1 cellular context compared by ENCODE assay signal in the genomic region with DNA sequence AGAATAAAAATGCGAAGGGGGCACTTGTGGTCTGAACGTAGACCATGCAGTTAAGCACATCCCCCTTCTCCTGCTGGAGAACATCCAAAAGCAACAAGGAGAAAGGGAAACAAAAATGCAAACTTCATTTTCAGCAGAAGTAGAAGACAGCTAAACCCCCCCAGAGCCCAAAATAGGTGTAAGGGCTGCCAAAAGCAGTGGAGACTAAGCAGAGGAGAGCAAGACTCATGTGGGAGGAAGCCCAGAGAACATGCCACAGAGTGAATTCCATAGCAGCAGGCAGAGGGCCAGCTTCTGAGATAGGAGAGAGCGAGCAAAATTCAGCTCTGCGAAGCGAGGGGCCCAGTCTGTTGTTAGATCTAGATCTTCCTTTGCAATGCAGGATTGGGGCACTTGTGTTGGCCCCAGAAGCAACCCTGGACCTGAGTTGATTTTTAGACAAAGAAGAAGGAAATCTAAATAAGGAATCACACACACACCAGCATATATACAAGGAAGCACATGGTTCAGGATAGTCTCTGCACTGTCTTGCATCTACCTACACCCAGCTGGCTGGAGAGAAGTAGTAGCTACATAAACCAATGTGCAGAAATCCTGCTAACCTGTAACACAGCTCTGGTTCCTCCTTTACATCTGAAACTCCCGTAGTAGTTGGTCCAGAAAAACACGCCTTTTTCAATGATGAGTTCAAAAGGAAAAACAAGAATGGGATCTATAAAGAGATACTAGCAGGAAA.
TF ChIP-seq lines count a peak whose summit lies in the region.

No MANE protein-coding gene starts in this region.

TF ChIP-seq in HEK293, 187 proteins besides CTCF, POLR2A, EP300 and RAD21 (continued from another document):
- TF ChIP-seq, protein P1, sequence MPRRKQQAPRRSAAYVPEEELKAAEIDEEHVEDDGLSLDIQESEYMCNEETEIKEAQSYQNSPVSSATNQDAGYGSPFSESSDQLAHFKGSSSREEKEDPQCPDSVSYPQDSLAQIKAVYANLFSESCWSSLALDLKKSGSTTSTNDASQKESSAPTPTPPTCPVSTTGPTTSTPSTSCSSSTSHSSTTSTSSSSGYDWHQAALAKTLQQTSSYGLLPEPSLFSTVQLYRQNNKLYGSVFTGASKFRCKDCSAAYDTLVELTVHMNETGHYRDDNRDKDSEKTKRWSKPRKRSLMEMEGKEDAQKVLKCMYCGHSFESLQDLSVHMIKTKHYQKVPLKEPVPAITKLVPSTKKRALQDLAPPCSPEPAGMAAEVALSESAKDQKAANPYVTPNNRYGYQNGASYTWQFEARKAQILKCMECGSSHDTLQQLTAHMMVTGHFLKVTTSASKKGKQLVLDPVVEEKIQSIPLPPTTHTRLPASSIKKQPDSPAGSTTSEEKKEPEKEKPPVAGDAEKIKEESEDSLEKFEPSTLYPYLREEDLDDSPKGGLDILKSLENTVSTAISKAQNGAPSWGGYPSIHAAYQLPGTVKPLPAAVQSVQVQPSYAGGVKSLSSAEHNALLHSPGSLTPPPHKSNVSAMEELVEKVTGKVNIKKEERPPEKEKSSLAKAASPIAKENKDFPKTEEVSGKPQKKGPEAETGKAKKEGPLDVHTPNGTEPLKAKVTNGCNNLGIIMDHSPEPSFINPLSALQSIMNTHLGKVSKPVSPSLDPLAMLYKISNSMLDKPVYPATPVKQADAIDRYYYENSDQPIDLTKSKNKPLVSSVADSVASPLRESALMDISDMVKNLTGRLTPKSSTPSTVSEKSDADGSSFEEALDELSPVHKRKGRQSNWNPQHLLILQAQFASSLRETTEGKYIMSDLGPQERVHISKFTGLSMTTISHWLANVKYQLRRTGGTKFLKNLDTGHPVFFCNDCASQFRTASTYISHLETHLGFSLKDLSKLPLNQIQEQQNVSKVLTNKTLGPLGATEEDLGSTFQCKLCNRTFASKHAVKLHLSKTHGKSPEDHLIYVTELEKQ (tag by site-specific recombination; IDR thresholded peaks at IDR 0.05; ENCODE audit: borderline replicate concordance) = no peak
- no peak for TF ChIP-seq ZBTB1 (tag by site-specific recombination; IDR thresholded peaks at IDR 0.05)
- peak; percentile 74; the same call in 1 of the 2 replicates for TF ChIP-seq ZNF664 (tag by site-specific recombination; IDR thresholded peaks at IDR 0.05)
- 0 out of 2 replicates have a peak, but pooled peaks have one; percentile 23 for TF ChIP-seq ZBTB8A (tag by site-specific recombination; IDR thresholded peaks at IDR 0.05)
- no peak for TF ChIP-seq ZNF776 (tag by site-specific recombination; IDR thresholded peaks at IDR 0.05; ENCODE audit: borderline replicate concordance)
- peak; percentile 77 for TF ChIP-seq ZBTB20 (tag by site-specific recombination; IDR thresholded peaks at IDR 0.05)
- TF ChIP-seq ZNF248 (tag by site-specific recombination; IDR thresholded peaks at IDR 0.05) = no peak
